ENCODE assay signal across 1 cellular context in the genomic region with DNA sequence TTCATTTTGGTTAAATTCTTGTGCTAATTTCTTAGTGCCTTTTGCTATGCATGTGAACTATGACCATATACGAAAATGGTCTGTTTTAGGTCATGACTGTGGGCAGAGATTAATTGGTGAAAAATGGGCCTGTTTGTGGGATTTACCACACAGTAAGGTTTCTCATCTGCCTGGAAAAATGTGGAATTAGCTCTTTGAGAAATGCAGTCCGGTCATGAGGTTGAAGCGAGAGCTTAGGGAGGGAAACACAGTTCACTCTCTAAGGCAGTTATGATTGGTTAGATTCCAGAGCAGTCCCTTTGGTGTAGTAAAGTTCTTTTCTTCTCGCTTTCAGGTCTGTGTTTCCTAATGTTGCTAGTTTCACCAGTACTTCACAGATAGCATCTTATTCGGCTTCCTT.
TF ChIP-seq lines count a peak whose summit lies in the region.

No MANE protein-coding gene starts in this region.

TF ChIP-seq in HepG2, 621 proteins besides CTCF, POLR2A, EP300 and RAD21:
- TF ChIP-seq FOXA3 (CRISPR knock-in tag; IDR thresholded peaks at IDR 0.05): no peak
- TF ChIP-seq, protein P1, sequence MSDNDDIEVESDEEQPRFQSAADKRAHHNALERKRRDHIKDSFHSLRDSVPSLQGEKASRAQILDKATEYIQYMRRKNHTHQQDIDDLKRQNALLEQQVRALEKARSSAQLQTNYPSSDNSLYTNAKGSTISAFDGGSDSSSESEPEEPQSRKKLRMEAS (IDR thresholded peaks at IDR 0.05): 0 out of 2 replicates have a peak, but pooled peaks have one; percentile 6
